ENCODE assay signal across 23 cellular contexts in genomic region chrX:125175991-125176390, GRCh38.
"Had no signal": no experiment of that assay in that cellular context is flagged by ENCODE, and none has a peak within 500 bp of the region (broad histone marks: within the 10 kb centered on the region; RNA-seq: fewer than 3 reads in every experiment).

No MANE protein-coding gene starts in this region.

- H3K4me3 Mint-ChIP-seq: immature natural killer cell, mesothelial cell of epicardium, naive B cell had no signal

- H3K4me3 ChIP-seq: coronary artery, dorsolateral prefrontal cortex, esophagus muscularis mucosa, gastroesophageal sphincter, heart left ventricle, hepatocyte, left lung, lower lobe of right lung, mucosa of descending colon had no signal

- H3K36me3 Mint-ChIP-seq: immature natural killer cell, mesothelial cell of epicardium, naive B cell had no signal

- H3K27me3 ChIP-seq: esophagus muscularis mucosa, foreskin keratinocyte, gastroesophageal sphincter, heart left ventricle, hepatocyte, left lung had no signal

- DNase-seq: dermis blood vessel endothelial cell; dorsolateral prefrontal cortex; effector CD4-positive, alpha-beta T cell; effector memory CD4-positive, alpha-beta T cell; foreskin keratinocyte; heart left ventricle; hypothalamus; immature natural killer cell; islet precursor cell; left cardiac atrium; left lung; left ventricle myocardium superior; lower lobe of right lung; mesenchymal stem cell; mucosa of descending colon; naive B cell had no signal

- H3K4me1 Mint-ChIP-seq: immature natural killer cell, mesothelial cell of epicardium, naive B cell had no signal

- FAIRE-seq: endothelial cell of umbilical vein, frontal cortex had no signal

- H3K27ac Mint-ChIP-seq: immature natural killer cell, mesothelial cell of epicardium, naive B cell had no signal

- H3K4me1 ChIP-seq: esophagus muscularis mucosa, foreskin keratinocyte, gastroesophageal sphincter, heart left ventricle, left lung, lower lobe of right lung had no signal

- H3K27ac ChIP-seq: coronary artery, dorsolateral prefrontal cortex, esophagus muscularis mucosa, foreskin keratinocyte, gastroesophageal sphincter, heart left ventricle, hepatocyte, left lung, lower lobe of right lung had no signal

- H3K9me3 Mint-ChIP-seq: immature natural killer cell, mesothelial cell of epicardium had no signal

- H3K9me3 ChIP-seq: esophagus muscularis mucosa, gastroesophageal sphincter, heart left ventricle, left lung, lower lobe of right lung, mucosa of descending colon had no signal

- H3K4me2 ChIP-seq: hepatocyte had no signal

- H3K36me3 ChIP-seq: esophagus muscularis mucosa, gastroesophageal sphincter, heart left ventricle, left lung, lower lobe of right lung had no signal

- H3K79me2 ChIP-seq: hepatocyte had no signal

- H2AFZ ChIP-seq: hepatocyte had no signal

- H3K27me3 Mint-ChIP-seq: naive B cell had no signal

- ATAC-seq: foreskin keratinocyte, gastroesophageal sphincter, heart left ventricle, left cardiac atrium, left lung, left ventricle myocardium superior, lower lobe of right lung, mucosa of descending colon had no signal
